Comparison of ENCODE assay signal across 9 cellular contexts in genomic region chr6:157304840-157305675, GRCh38. TPM values are rescaled to one million over a fixed set of nuclear protein-coding genes. Genes with fewer than 3 reads are reported as not detected.
DNase-seq lines count a peak whose midpoint lies in the region; ATAC-seq and TF ChIP-seq lines count a peak whose summit lies in the region.
"Had no signal": no experiment of that assay in that cellular context is flagged by ENCODE, and none has a peak within 500 bp of the region (broad histone marks: within the 10 kb centered on the region; RNA-seq: fewer than 3 reads in every experiment).

No MANE protein-coding gene starts in this region.

- TF ChIP-seq CTCF in esophagus muscularis mucosa (IDR thresholded peaks at IDR 0.05) = no peak
- no peak for TF ChIP-seq CTCF in osteocyte (IDR thresholded peaks at IDR 0.05)

- no peak overlapping the region for H3K9ac ChIP-seq in BLaER1

- 67% methylated on average over 13 of the region's 13 CpGs for WGBS in esophagus muscularis mucosa

- intact Hi-C loops in esophagus muscularis mucosa (cut with DNase I) = no loop called here
- intact Hi-C loops in naive thymus-derived CD4-positive, alpha-beta T cell (cut with micrococcal nuclease) = no loop called here

- H3K4me2 ChIP-seq in BLaER1 = peak overlapping the region; percentile 56

- H3K27ac ChIP-seq in BLaER1 (no peak overlapping the region), esophagus muscularis mucosa (replicated peaks in 1 of 4) (peak overlapping the region in 3 of 4 donors; percentile 25 to 52 (median 29))
- H3K27ac ChIP-seq in naive thymus-derived CD4-positive, alpha-beta T cell (ENCODE audit: low read depth, low read length) = no peak overlapping the region

- TF ChIP-seq POLR2A in esophagus muscularis mucosa (IDR thresholded peaks at IDR 0.05; ENCODE audit: low read depth) = no peak

- H3K27me3 ChIP-seq in BLaER1 (no peaks in the 10 kb centered on the region), esophagus muscularis mucosa (no peaks in the 10 kb centered on the region)
- H3K27me3 ChIP-seq in naive thymus-derived CD4-positive, alpha-beta T cell (ENCODE audit: control insufficient read depth in 2 of 2, insufficient read depth in 2 of 2, low read length in 2 of 2) = no peaks in the 10 kb centered on the region

- no peak for TF ChIP-seq EP300 in esophagus muscularis mucosa (IDR thresholded peaks at IDR 0.05)

- no peak overlapping the region for H3K4me3 Mint-ChIP-seq in naive thymus-derived CD4-positive, alpha-beta T cell
- no peak overlapping the region for H3K4me3 Mint-ChIP-seq in osteocyte (ENCODE audit: unreplicated experiment)
- H3K4me3 Mint-ChIP-seq: nephron progenitor cell had no signal

- H3K27ac Mint-ChIP-seq in naive thymus-derived CD4-positive, alpha-beta T cell = no peak overlapping the region
- no peak overlapping the region for H3K27ac Mint-ChIP-seq in osteocyte (ENCODE audit: unreplicated experiment)
- H3K27ac Mint-ChIP-seq: nephron progenitor cell had no signal

- H4K20me1 ChIP-seq in BLaER1 = peaks cover 24% of the 10 kb centered on the region; the same call in 1 of the 2 replicates

- POLR2A ChIA-PET in naive thymus-derived CD4-positive, alpha-beta T cell (lab: Charles Lee) = no interaction called here

- H3K27me3 Mint-ChIP-seq in naive thymus-derived CD4-positive, alpha-beta T cell = no peaks in the 10 kb centered on the region
- no peaks in the 10 kb centered on the region for H3K27me3 Mint-ChIP-seq in osteocyte (ENCODE audit: unreplicated experiment)

- H3K36me3 ChIP-seq in BLaER1 = peaks cover 14% of the 10 kb centered on the region
- peaks cover 0 to 5% (median under 1%) of the 10 kb centered on the region in 4 donors for H3K36me3 ChIP-seq in esophagus muscularis mucosa
- H3K36me3 ChIP-seq in naive thymus-derived CD4-positive, alpha-beta T cell (ENCODE audit: control insufficient read depth in 2 of 3, insufficient read depth in 3 of 3, low read length in 3 of 3) = no peaks in the 10 kb centered on the region

- CTCF ChIA-PET in naive thymus-derived CD4-positive, alpha-beta T cell (lab: Charles Lee) = interaction anchor here (0.6 to 0.7 kb wide), 2 partner anchors 168 to 540 kb away, joined by 3 read pairs; no protein-coding TSS in a partner anchor

- H3K4me3 ChIP-seq in BLaER1 (no peak overlapping the region), esophagus muscularis mucosa (peak overlapping the region in 3 of 4 donors; percentile 1 to 8 (median 7))
- no peak overlapping the region for H3K4me3 ChIP-seq in naive thymus-derived CD4-positive, alpha-beta T cell (ENCODE audit: low read length)

- DNase-seq in MV-4-11 (lab: John Stamatoyannopoulos, UW) = peak; percentile 84
- no peak for DNase-seq in esophagus muscularis mucosa (ENCODE audit: extremely low spot score)
- DNase-seq in naive thymus-derived CD4-positive, alpha-beta T cell = no peak
- DNase-seq in osteocyte (ENCODE audit: extremely low spot score, unreplicated experiment) = no peak
- DNase-seq in NCI-H1417 (lab: John Stamatoyannopoulos, UW) = no peak
- DNase-seq: nephron progenitor cell had no signal

- H3K9me3 ChIP-seq in BLaER1 (peaks cover 2% of the 10 kb centered on the region; the same call in 1 of the 2 replicates), esophagus muscularis mucosa (no peaks in the 10 kb centered on the region)
- no peaks in the 10 kb centered on the region for H3K9me3 ChIP-seq in naive thymus-derived CD4-positive, alpha-beta T cell (ENCODE audit: control insufficient read depth in 2 of 3, low read length in 3 of 3)

- ATAC-seq in naive thymus-derived CD4-positive, alpha-beta T cell = peak; percentile 70
- no peak for ATAC-seq in GM18498 (IDR thresholded peaks at IDR 0.05; ENCODE audit: unreplicated experiment)
- ATAC-seq in GM21526 (IDR thresholded peaks at IDR 0.05; ENCODE audit: low FRiP score, unreplicated experiment) = no peak

- peaks cover 0 to 14% (median 6%) of the 10 kb centered on the region in 7 donors for H3K4me1 Mint-ChIP-seq in naive thymus-derived CD4-positive, alpha-beta T cell
- peaks cover 11% of the 10 kb centered on the region for H3K4me1 Mint-ChIP-seq in osteocyte (ENCODE audit: unreplicated experiment)

- peaks cover 0 to 14% (median 10%) of the 10 kb centered on the region in 5 donors for H3K36me3 Mint-ChIP-seq in naive thymus-derived CD4-positive, alpha-beta T cell
- peaks cover 3% of the 10 kb centered on the region for H3K36me3 Mint-ChIP-seq in osteocyte (ENCODE audit: unreplicated experiment)

- H3K4me1 ChIP-seq in BLaER1 (peaks cover 20% of the 10 kb centered on the region), esophagus muscularis mucosa (peaks cover 12 to 26% (median 19%) of the 10 kb centered on the region in 4 donors)
- no peaks in the 10 kb centered on the region for H3K4me1 ChIP-seq in naive thymus-derived CD4-positive, alpha-beta T cell (ENCODE audit: control insufficient read depth in 2 of 2, insufficient read depth in 2 of 2, low read length in 2 of 2)

- no peaks in the 10 kb centered on the region for H3K9me3 Mint-ChIP-seq in naive thymus-derived CD4-positive, alpha-beta T cell
- no peaks in the 10 kb centered on the region for H3K9me3 Mint-ChIP-seq in osteocyte (ENCODE audit: unreplicated experiment)
- H3K9me3 Mint-ChIP-seq: nephron progenitor cell had no signal

RNA-seq across cellular contexts. Expression of gene TMEM242, which starts 18.3 kb away (rescaled TPM):
- total RNA-seq in esophagus muscularis mucosa (10 to 100 TPM in 1 of 4 donors, 1 to 10 TPM in 3; 6.1 to 10.1 (median 8.0) TPM), osteocyte (12.3 and 12.7 TPM in 2 replicates)
- 10 to 100 TPM; 11.6 to 15.6 (median 13.2) TPM for total RNA-seq in naive thymus-derived CD4-positive, alpha-beta T cell
- polyA plus RNA-seq in naive thymus-derived CD4-positive, alpha-beta T cell = 10 to 100 TPM in 1 of 2 donors, 1 to 10 TPM in 1; 6.6 to 12.8 TPM

Comparison
In these comparisons a context has a peak if more than half of its experiments do, and no peak if none do; other contexts are left out.
1. H3K27ac ChIP-seq: peak in esophagus muscularis mucosa (3 of 4); none in BLaER1 (single experiment) and naive thymus-derived CD4-positive, alpha-beta T cell (single experiment).
2. H3K4me3 ChIP-seq: peak in esophagus muscularis mucosa (3 of 4); none in BLaER1 (single experiment) and naive thymus-derived CD4-positive, alpha-beta T cell (single experiment).